In the genomic region with DNA sequence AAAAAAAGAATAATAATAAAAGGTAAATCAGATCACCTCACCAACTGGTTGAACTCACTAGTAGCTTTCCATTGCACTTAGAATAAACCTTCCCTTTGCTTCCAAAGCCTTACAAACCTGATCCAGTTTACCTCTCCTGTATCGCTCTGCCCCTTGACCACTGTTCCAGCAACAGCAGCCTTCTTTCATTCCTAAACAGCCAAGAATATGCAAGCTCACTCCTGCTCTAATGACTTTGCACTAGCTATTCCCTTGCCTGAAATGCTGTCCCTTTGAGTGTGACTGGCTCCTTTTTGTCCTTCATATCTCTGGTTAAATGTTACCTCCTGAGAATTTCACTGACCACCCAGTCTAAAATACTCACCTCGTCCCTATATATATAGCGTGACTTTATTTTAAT, we compare ENCODE assay signal across 34 cellular contexts.
"Had no signal": no experiment of that assay in that cellular context is flagged by ENCODE, and none has a peak within 500 bp of the region (broad histone marks: within the 10 kb centered on the region; RNA-seq: fewer than 3 reads in every experiment).

No MANE protein-coding gene starts in this region.

- H3K27ac ChIP-seq: adrenal gland, body of pancreas, brain microvascular endothelial cell, breast epithelium, VCaP had no signal

- ATAC-seq: activated CD4-positive, alpha-beta T cell treated with anti-CD3 and anti-CD28 coated beads for 36 hours; activated CD4-positive, CD25-positive, alpha-beta regulatory T cell treated with anti-CD3 and anti-CD28 coated beads, Interleukin-2, amount 50 U/mL, for 24 hours; activated CD8-positive, alpha-beta memory T cell treated with anti-CD3 and anti-CD28 coated beads, Interleukin-2, amount 10 ng/mL, durations not matched to agents 7 days and 5 days; activated CD8-positive, alpha-beta T cell treated with anti-CD3 and anti-CD28 coated beads, Interleukin-2, amount 10 ng/mL, durations not matched to agents 7 days and 5 days; body of pancreas; T-cell had no signal

- FAIRE-seq: astrocyte, TTC549 had no signal

- H3K4me3 ChIP-seq: adrenal gland, body of pancreas, breast epithelium had no signal

- H3K9me3 Mint-ChIP-seq: activated naive CD4-positive, alpha-beta T cell treated with anti-CD3 and anti-CD28 coated beads for 36 hours; T-cell had no signal

- DNase-seq: activated CD4-positive, alpha-beta memory T cell treated with anti-CD3 and anti-CD28 coated beads, Interleukin-2, amount 10 ng/mL, durations not matched to agents 7 days and 5 days; activated CD4-positive, alpha-beta T cell treated with anti-CD3 and anti-CD28 coated beads for 1 hour; activated CD4-positive, alpha-beta T cell treated with anti-CD3 and anti-CD28 coated beads for 36 hours; activated CD4-positive, alpha-beta T cell treated with anti-CD3 and anti-CD28 coated beads for 48 hours; activated CD4-positive, alpha-beta T cell treated with anti-CD3 and anti-CD28 coated beads, Interleukin-2, amount 10 ng/mL, durations not matched to agents 7 days and 5 days; activated CD4-positive, alpha-beta T cell treated with anti-CD3 and anti-CD28 coated beads, Interleukin-2, amount 50 U/mL, for 48 hours; activated CD4-positive, CD25-positive, alpha-beta regulatory T cell; activated CD8-positive, alpha-beta memory T cell treated with anti-CD3 and anti-CD28 coated beads for 24 hours; activated CD8-positive, alpha-beta memory T cell treated with anti-CD3 and anti-CD28 coated beads, Interleukin-2, amount 10 ng/mL, durations not matched to agents 7 days and 5 days; activated CD8-positive, alpha-beta memory T cell treated with anti-CD3 and anti-CD28 coated beads, Interleukin-2, amount 50 U/mL, for 48 hours; activated CD8-positive, alpha-beta T cell treated with anti-CD3 and anti-CD28 coated beads, Interleukin-2, amount 10 ng/mL, durations not matched to agents 7 days and 5 days; activated effector memory CD4-positive, alpha-beta T cell treated with anti-CD3 and anti-CD28 coated beads, Interleukin-2, amount 50 U/mL, for 16 hours; activated gamma-delta T cell treated with Interleukin-2 at 50 U/mL for 16 hours; activated naive CD4-positive, alpha-beta T cell; activated naive CD4-positive, alpha-beta T cell treated with anti-CD3 and anti-CD28 coated beads for 36 hours; activated naive CD8-positive, alpha-beta T cell treated with anti-CD3 and anti-CD28 coated beads for 36 hours; activated T-cell treated with anti-CD3 and anti-CD28 coated beads, Interleukin-2, amount 50 U/mL, for 24 hours; activated T-cell treated with anti-CD3 and anti-CD28 coated beads, Interleukin-2, amount 50 U/mL, for 48 hours; adrenal gland; amniotic stem cell; aorta; body of pancreas; brain microvascular endothelial cell; central memory CD4-positive, alpha-beta T cell; T-cell; T-helper 2 cell; T-helper 9 cell had no signal

- H3K4me1 ChIP-seq: adrenal gland, body of pancreas, breast epithelium had no signal

- H3K36me3 ChIP-seq: adrenal gland, brain microvascular endothelial cell, breast epithelium had no signal

- H3K4me1 Mint-ChIP-seq: activated CD4-positive, alpha-beta memory T cell treated with anti-CD3 and anti-CD28 coated beads, Interleukin-2, amount 10 ng/mL, durations not matched to agents 7 days and 5 days; activated CD4-positive, alpha-beta T cell treated with anti-CD3 and anti-CD28 coated beads for 36 hours; activated CD4-positive, alpha-beta T cell treated with anti-CD3 and anti-CD28 coated beads, Interleukin-2, amount 10 ng/mL, durations not matched to agents 7 days and 5 days; activated CD8-positive, alpha-beta memory T cell treated with anti-CD3 and anti-CD28 coated beads, Interleukin-2, amount 10 ng/mL, durations not matched to agents 7 days and 5 days; activated naive CD4-positive, alpha-beta T cell treated with anti-CD3 and anti-CD28 coated beads, Interleukin-2, amount 50 U/mL, for 24 hours; activated naive CD8-positive, alpha-beta T cell treated with anti-CD3 and anti-CD28 coated beads for 36 hours; T-cell had no signal

- H3K27me3 Mint-ChIP-seq: activated naive CD4-positive, alpha-beta T cell treated with anti-CD3 and anti-CD28 coated beads, Interleukin-2, amount 50 U/mL, for 24 hours; activated naive CD8-positive, alpha-beta T cell treated with anti-CD3 and anti-CD28 coated beads for 36 hours; activated T-cell treated with anti-CD3 and anti-CD28 coated beads, Interleukin-2, amount 50 U/mL, for 24 hours; T-cell had no signal

- H3K27me3 ChIP-seq: adrenal gland, body of pancreas, brain microvascular endothelial cell, breast epithelium had no signal

- H3K36me3 Mint-ChIP-seq: T-cell had no signal

- H3K4me3 Mint-ChIP-seq: activated CD4-positive, alpha-beta memory T cell treated with anti-CD3 and anti-CD28 coated beads, Interleukin-2, amount 10 ng/mL, durations not matched to agents 7 days and 5 days; activated CD4-positive, alpha-beta T cell treated with anti-CD3 and anti-CD28 coated beads for 36 hours; activated CD4-positive, alpha-beta T cell treated with anti-CD3 and anti-CD28 coated beads, Interleukin-2, amount 10 ng/mL, durations not matched to agents 7 days and 5 days; activated CD8-positive, alpha-beta memory T cell treated with anti-CD3 and anti-CD28 coated beads, Interleukin-2, amount 10 ng/mL, durations not matched to agents 7 days and 5 days; activated CD8-positive, alpha-beta T cell treated with anti-CD3 and anti-CD28 coated beads, Interleukin-2, amount 10 ng/mL, durations not matched to agents 7 days and 5 days; activated naive CD4-positive, alpha-beta T cell treated with anti-CD3 and anti-CD28 coated beads for 36 hours; activated naive CD4-positive, alpha-beta T cell treated with anti-CD3 and anti-CD28 coated beads, Interleukin-2, amount 50 U/mL, for 24 hours; activated naive CD8-positive, alpha-beta T cell treated with anti-CD3 and anti-CD28 coated beads for 36 hours; activated T-cell treated with anti-CD3 and anti-CD28 coated beads, Interleukin-2, amount 50 U/mL, for 24 hours; T-cell; T-helper 2 cell treated with Interferon-gamma antibody and Interleukin-4, amounts not matched to agents 5 μg/mL and 100 μg/mL, for 36 hours had no signal

- H3K9me3 ChIP-seq: adrenal gland, body of pancreas, breast epithelium had no signal

- H3K27ac Mint-ChIP-seq: activated CD4-positive, alpha-beta memory T cell treated with anti-CD3 and anti-CD28 coated beads, Interleukin-2, amount 10 ng/mL, durations not matched to agents 7 days and 5 days; activated CD4-positive, alpha-beta T cell treated with anti-CD3 and anti-CD28 coated beads for 36 hours; activated CD4-positive, alpha-beta T cell treated with anti-CD3 and anti-CD28 coated beads, Interleukin-2, amount 10 ng/mL, durations not matched to agents 7 days and 5 days; activated CD8-positive, alpha-beta memory T cell treated with anti-CD3 and anti-CD28 coated beads, Interleukin-2, amount 10 ng/mL, durations not matched to agents 7 days and 5 days; activated CD8-positive, alpha-beta T cell treated with anti-CD3 and anti-CD28 coated beads, Interleukin-2, amount 10 ng/mL, durations not matched to agents 7 days and 5 days; activated naive CD4-positive, alpha-beta T cell treated with anti-CD3 and anti-CD28 coated beads for 36 hours; activated naive CD4-positive, alpha-beta T cell treated with anti-CD3 and anti-CD28 coated beads, Interleukin-2, amount 50 U/mL, for 24 hours; activated naive CD8-positive, alpha-beta T cell treated with anti-CD3 and anti-CD28 coated beads for 36 hours; activated T-cell treated with anti-CD3 and anti-CD28 coated beads, Interleukin-2, amount 50 U/mL, for 24 hours; T-cell; T-helper 2 cell treated with Interferon-gamma antibody and Interleukin-4, amounts not matched to agents 5 μg/mL and 100 μg/mL, for 36 hours had no signal
